ENCODE assay signal across 8 cellular contexts in the genomic region with DNA sequence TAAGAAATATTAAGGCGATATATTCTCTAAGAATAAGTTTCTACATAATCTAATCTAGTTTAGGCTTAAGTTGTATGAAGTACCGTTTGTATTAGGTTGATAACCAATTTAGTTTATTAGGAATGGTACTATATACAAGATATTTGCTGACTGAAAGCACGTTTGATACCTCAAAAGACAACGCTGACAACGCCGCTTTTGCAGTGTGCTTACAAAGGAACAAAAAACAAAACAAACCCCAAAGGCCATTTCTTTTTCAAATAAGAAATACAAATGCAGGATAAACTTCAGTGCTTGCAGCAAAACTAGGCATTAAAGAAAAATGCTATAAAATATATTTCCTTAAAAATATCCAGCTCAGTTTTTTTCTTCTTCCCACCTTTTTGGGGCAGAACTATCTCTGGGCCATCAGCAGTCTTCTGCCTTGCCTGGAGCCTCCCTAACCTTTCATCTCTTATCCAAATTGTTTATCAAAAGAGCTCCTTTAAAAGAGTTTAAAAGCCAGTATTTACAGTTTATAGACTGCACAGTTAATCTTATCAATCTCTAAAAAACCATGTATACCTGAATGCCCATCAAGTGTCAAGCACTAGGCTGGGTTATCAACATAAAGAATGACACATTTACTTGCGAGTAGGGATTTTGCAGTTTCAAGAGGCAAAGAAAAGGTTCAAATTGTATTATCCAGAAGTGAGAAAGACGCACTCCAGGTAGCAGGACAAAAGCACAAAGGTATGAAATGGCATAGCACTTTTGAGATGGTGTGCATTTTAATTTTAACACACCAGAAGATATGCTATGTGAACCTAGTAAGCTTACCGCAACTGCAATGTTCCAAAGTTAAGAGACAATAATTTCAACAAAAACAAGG. TPM values are rescaled to one million over a fixed set of nuclear protein-coding genes. Genes with fewer than 3 reads are reported as not detected.
DNase-seq lines count a peak whose midpoint lies in the region; ATAC-seq and TF ChIP-seq lines count a peak whose summit lies in the region.

No MANE protein-coding gene starts in this region.

- H3K4me3 Mint-ChIP-seq in CD8-positive, alpha-beta memory T cell, result peak overlapping the region; percentile 96 to 100 (median 98)

- H3K4me1 Mint-ChIP-seq in CD8-positive, alpha-beta memory T cell, result peaks cover 42 to 53% (median 51%) of the 10 kb centered on the region in 3 donors

- H3K27ac ChIP-seq in CD8-positive, alpha-beta memory T cell (ENCODE audit: low read depth, low read length), result peak overlapping the region; percentile 100
- H3K27ac ChIP-seq in Panc1 (ENCODE audit: low read length), result peak overlapping the region; percentile 100
- peak overlapping the region; percentile 97 to 98 for H3K27ac ChIP-seq in ovary

- TF ChIP-seq CTCF in Panc1 (IDR thresholded peaks at IDR 0.05) (no peak), epithelial cell of proximal tubule (conservative IDR thresholded peaks at IDR 0.05; ENCODE audit: low read depth, low read length) (no peak), ovary (IDR thresholded peaks at IDR 0.05) (no peak)

- ATAC-seq in Panc1, result no peak
- ATAC-seq in GM18517 (IDR thresholded peaks at IDR 0.05; ENCODE audit: unreplicated experiment), result no peak
- no peak for ATAC-seq in GM18502 (IDR thresholded peaks at IDR 0.05; ENCODE audit: poor library complexity, unreplicated experiment)

- peaks cover 0 to 17% (median 2%) of the 10 kb centered on the region in 5 donors for H3K9me3 Mint-ChIP-seq in CD8-positive, alpha-beta memory T cell

- no peak for TF ChIP-seq EP300 in ovary (IDR thresholded peaks at IDR 0.05)

- no peaks in the 10 kb centered on the region for H3K36me3 ChIP-seq in CD8-positive, alpha-beta memory T cell (ENCODE audit: insufficient read depth, low read length)
- H3K36me3 ChIP-seq in Panc1 (ENCODE audit: control insufficient read depth, insufficient read depth, low read length) (peaks cover 13% of the 10 kb centered on the region), ovary (no peaks in the 10 kb centered on the region)

- CTCF ChIA-PET in CD8-positive, alpha-beta memory T cell (lab: Charles Lee), result interaction anchor here (1.0 to 14.8 kb wide), 6 partner anchors 11 to 88 kb away, joined by 3 to 204 read pairs (median 5); no protein-coding TSS in a partner anchor
- CTCF ChIA-PET in Panc1 (lab: Charles Lee), result no interaction called here

- no peak for TF ChIP-seq POLR2A in ovary (IDR thresholded peaks at IDR 0.05)

- peaks cover 0 to 14% of the 10 kb centered on the region in 2 donors for H3K27me3 Mint-ChIP-seq in CD8-positive, alpha-beta memory T cell

- no peaks in the 10 kb centered on the region for H3K9me3 ChIP-seq in CD8-positive, alpha-beta memory T cell (ENCODE audit: low read length)
- no peaks in the 10 kb centered on the region for H3K9me3 ChIP-seq in Panc1 (ENCODE audit: control insufficient read depth, insufficient read depth, low read depth, low read length)
- no peaks in the 10 kb centered on the region for H3K9me3 ChIP-seq in ovary

- no peaks in the 10 kb centered on the region for H3K27me3 ChIP-seq in CD8-positive, alpha-beta memory T cell (ENCODE audit: insufficient read depth, low read length, poor library complexity, severe bottlenecking)
- no peaks in the 10 kb centered on the region for H3K27me3 ChIP-seq in Panc1 (ENCODE audit: control insufficient read depth, insufficient read depth, low read length)
- no peaks in the 10 kb centered on the region for H3K27me3 ChIP-seq in ovary

- H3K4me1 ChIP-seq in CD8-positive, alpha-beta memory T cell (ENCODE audit: insufficient read depth, low read length), result peaks cover 46% of the 10 kb centered on the region
- H3K4me1 ChIP-seq in Panc1 (ENCODE audit: control insufficient read depth, insufficient read depth, low read length) (peaks cover 29% of the 10 kb centered on the region), ovary (ENCODE audit: insufficient read depth) (peaks cover 12% of the 10 kb centered on the region)

- no TSS peak for BruUV-seq in Panc1 (replicated peaks; lab: Mats Ljungman, UMichigan)

- WGBS in ovary, 3 donors, result 9 to 10% (median 9%) methylated on average over 9 of the region's 9 CpGs

- DNase-seq in CD8-positive, alpha-beta memory T cell, result no peak
- no peak for DNase-seq in Panc1 (ENCODE audit: low read depth, low spot score)
- no peak for DNase-seq in epithelial cell of proximal tubule (ENCODE audit: low read depth)
- no peak for DNase-seq in ovary
- no peak for DNase-seq in NCI-H1436 treated with DMSO at 0.1 percent for 48 hours (lab: John Stamatoyannopoulos, UW)
- no peak for DNase-seq in SKM-1 treated with dmso at 0.1 percent for 144 hours (lab: John Stamatoyannopoulos, UW; ENCODE audit: unreplicated experiment)

- in situ Hi-C loops in Panc1 (cut with HindIII; ENCODE audit: low pct_unique_long_range_greater_than_20kb, low sequenced_read_pairs), result no loop called here

- peak overlapping the region; percentile 100 for H3K4me3 ChIP-seq in CD8-positive, alpha-beta memory T cell (ENCODE audit: low read length)
- peak overlapping the region; percentile 92 to 93 for H3K4me3 ChIP-seq in Panc1 (ENCODE audit: low read depth in 2 of 2, low read length in 2 of 2)
- peak overlapping the region; percentile 90 for H3K4me3 ChIP-seq in epithelial cell of proximal tubule (ENCODE audit: low read depth, low read length)
- peak overlapping the region; percentile 67 for H3K4me3 ChIP-seq in ovary

- peak overlapping the region; percentile 100 for H3K27ac Mint-ChIP-seq in CD8-positive, alpha-beta memory T cell

- intact Hi-C loops in Panc1 (cut with micrococcal nuclease; ENCODE audit: unreplicated experiment) (no loop called here), ovary (cut with DNase I) (loop anchor here in 2 of 4 donors (5.0 kb wide), 2 partner anchors 33 to 1412 kb away; no protein-coding TSS in a partner anchor)

- peaks cover 0 to 75% (median 9%) of the 10 kb centered on the region in 3 donors for H3K36me3 Mint-ChIP-seq in CD8-positive, alpha-beta memory T cell

- POLR2A ChIA-PET in CD8-positive, alpha-beta memory T cell (lab: Charles Lee), result interaction anchor here (0.5 to 10.0 kb wide), 7 partner anchors 8 to 71 kb away, joined by 3 to 227 read pairs (median 7); no protein-coding TSS in a partner anchor
- POLR2A ChIA-PET in Panc1 (lab: Charles Lee), result no interaction called here

RNA-seq across cellular contexts. Expression of a gene that starts 4.1 kb away (rescaled TPM):
- total RNA-seq in CD8-positive, alpha-beta memory T cell, result 10 to 100 TPM; 81.0 to 87.5 TPM
- 237 TPM for polyA plus RNA-seq in CD8-positive, alpha-beta memory T cell
- total RNA-seq in Panc1 (2021; ENCODE audit: unreplicated experiment) (51.4 TPM), epithelial cell of proximal tubule (19.8 and 46.4 TPM in 2 replicates), ovary (100 to 1,000 TPM in 6 of 7 donors, 10 to 100 TPM in 1; 97.4 to 152 (median 113) TPM)
- 20.9 TPM for polyA plus RNA-seq in Panc1 (2012; ENCODE audit: insufficient read length)
- polyA plus RNA-seq in ovary, result 10 to 100 TPM; 35.2 to 56.8 TPM
